In genomic region chr17:36816889-36817288, GRCh38 we compare ENCODE assay signal across 24 cellular contexts.
"Had no signal": no experiment of that assay in that cellular context is flagged by ENCODE, and none has a peak within 500 bp of the region (broad histone marks: within the 10 kb centered on the region; RNA-seq: fewer than 3 reads in every experiment).

No MANE protein-coding gene starts in this region.

- H3K4me3 ChIP-seq: coronary artery, gastroesophageal sphincter, mucosa of descending colon, prostate gland, right atrium auricular region had no signal

- FAIRE-seq: islet of Langerhans had no signal

- ATAC-seq: activated CD4-positive, alpha-beta T cell treated with anti-CD3 and anti-CD28 coated beads for 36 hours; activated T-cell treated with anti-CD3 and anti-CD28 coated beads, Interleukin-2, amount 50 U/mL, for 72 hours; gastroesophageal sphincter; left cardiac atrium; mucosa of descending colon; stimulated activated naive CD8-positive, alpha-beta T cell treated with anti-CD3 and anti-CD28 coated beads, Interleukin-15, Interleukin-2, amounts not matched to agents 100 U/mL and 50 U/mL, for 24 hours had no signal

- H3K27me3 ChIP-seq: right atrium auricular region had no signal

- H3K4me3 Mint-ChIP-seq: activated B cell treated with CpG ODN at 0.5 μM for 24 hours; activated CD4-positive, alpha-beta T cell treated with anti-CD3 and anti-CD28 coated beads for 36 hours; activated naive CD4-positive, alpha-beta T cell treated with anti-CD3 and anti-CD28 coated beads, Interleukin-2, amount 10 ng/mL, durations not matched to agents 7 days and 5 days; activated T-cell treated with anti-CD3 and anti-CD28 coated beads, Interleukin-2, amount 50 U/mL, for 72 hours; endodermal cell; memory B cell; neural crest cell; T-helper 1 cell treated with Interleukin-12 subunit alpha and Interleukin-12 subunit beta and Interleukin-4 antibody, amounts not matched to agents 30 μg/mL and 1 μg/mL, for 36 hours had no signal

- H3K9me3 ChIP-seq: gastroesophageal sphincter, mucosa of descending colon, prostate gland, right atrium auricular region had no signal

- H3K36me3 Mint-ChIP-seq: activated naive CD4-positive, alpha-beta T cell treated with anti-CD3 and anti-CD28 coated beads, Interleukin-2, amount 10 ng/mL, durations not matched to agents 7 days and 5 days; memory B cell had no signal

- DNase-seq: activated B cell treated with CpG ODN at 0.5 μM for 24 hours; activated CD4-positive, alpha-beta T cell treated with anti-CD3 and anti-CD28 coated beads for 36 hours; activated CD4-positive, alpha-beta T cell treated with anti-CD3 and anti-CD28 coated beads, Interleukin-2, amount 50 U/mL, for 48 hours; activated effector memory CD4-positive, alpha-beta T cell treated with anti-CD3 and anti-CD28 coated beads, Interleukin-2, amount 50 U/mL, for 16 hours; activated naive CD4-positive, alpha-beta T cell treated with anti-CD3 and anti-CD28 coated beads, Interleukin-2, amount 10 ng/mL, durations not matched to agents 7 days and 5 days; activated T-cell treated with anti-CD3 and anti-CD28 coated beads, Interleukin-2, amount 50 U/mL, for 72 hours; amygdala; cerebellar nuclear complex; endodermal cell; head of caudate nucleus; left cardiac atrium; mucosa of descending colon; stimulated activated CD4-positive, alpha-beta T cell treated with anti-CD3 and anti-CD28 coated beads, Interleukin-12 subunit alpha, Interleukin-12 subunit beta, amount 100 ng/mL, for 4 hours; stimulated activated CD4-positive, alpha-beta T cell treated with anti-CD3 and anti-CD28 coated beads, Interleukin-4, amount 100 ng/mL, for 4 hours; stimulated activated naive CD8-positive, alpha-beta T cell treated with anti-CD3 and anti-CD28 coated beads, Interleukin-15, Interleukin-2, amounts not matched to agents 100 U/mL and 50 U/mL, for 24 hours had no signal

- H3K36me3 ChIP-seq: gastroesophageal sphincter, prostate gland, right atrium auricular region had no signal

- H3K4me1 Mint-ChIP-seq: activated CD4-positive, alpha-beta T cell treated with anti-CD3 and anti-CD28 coated beads for 36 hours; activated naive CD4-positive, alpha-beta T cell treated with anti-CD3 and anti-CD28 coated beads, Interleukin-2, amount 10 ng/mL, durations not matched to agents 7 days and 5 days; neural crest cell had no signal

- H3K27ac ChIP-seq: coronary artery, epithelial cell of prostate, gastroesophageal sphincter, prostate gland, right atrium auricular region had no signal

- H3K4me1 ChIP-seq: gastroesophageal sphincter, prostate gland, right atrium auricular region had no signal

- H3K27ac Mint-ChIP-seq: activated B cell treated with CpG ODN at 0.5 μM for 24 hours; activated CD4-positive, alpha-beta T cell treated with anti-CD3 and anti-CD28 coated beads for 36 hours; activated naive CD4-positive, alpha-beta T cell treated with anti-CD3 and anti-CD28 coated beads, Interleukin-2, amount 10 ng/mL, durations not matched to agents 7 days and 5 days; activated T-cell treated with anti-CD3 and anti-CD28 coated beads, Interleukin-2, amount 50 U/mL, for 72 hours; endodermal cell; memory B cell; T-helper 1 cell treated with Interleukin-12 subunit alpha and Interleukin-12 subunit beta and Interleukin-4 antibody, amounts not matched to agents 30 μg/mL and 1 μg/mL, for 36 hours had no signal

- H3K9me3 Mint-ChIP-seq: activated B cell treated with CpG ODN at 0.5 μM for 24 hours; activated naive CD4-positive, alpha-beta T cell treated with anti-CD3 and anti-CD28 coated beads, Interleukin-2, amount 10 ng/mL, durations not matched to agents 7 days and 5 days; activated T-cell treated with anti-CD3 and anti-CD28 coated beads, Interleukin-2, amount 50 U/mL, for 72 hours; endodermal cell; memory B cell; neural crest cell; T-helper 1 cell treated with Interleukin-12 subunit alpha and Interleukin-12 subunit beta and Interleukin-4 antibody, amounts not matched to agents 30 μg/mL and 1 μg/mL, for 36 hours had no signal
